ENCODE assay signal across 1 cellular context in the genomic region with DNA sequence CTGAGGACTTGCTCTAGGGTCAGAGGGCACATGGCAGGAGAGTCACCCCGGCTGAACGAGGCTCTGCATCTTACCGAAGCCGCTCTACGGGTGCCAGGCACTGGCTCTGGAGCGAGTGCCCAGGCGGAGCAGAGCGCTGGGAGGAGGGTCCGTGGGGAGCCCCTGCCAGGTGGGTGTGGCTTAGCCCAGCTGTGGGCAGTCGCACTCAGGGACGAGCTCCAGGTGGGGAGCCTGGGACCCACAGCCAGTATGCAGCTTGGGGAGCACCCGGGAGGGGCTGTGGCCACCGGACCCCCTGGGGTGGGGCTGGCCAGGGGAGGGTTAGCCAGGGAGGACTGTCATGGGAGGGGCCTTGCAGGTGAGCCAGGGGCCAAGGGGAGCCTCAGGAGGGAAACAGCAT.
TF ChIP-seq lines count a peak whose summit lies in the region.

No MANE protein-coding gene starts in this region.

TF ChIP-seq in HCT116, 20 proteins besides CTCF, POLR2A, EP300 and RAD21:
- TF ChIP-seq ELF1 (IDR thresholded peaks at IDR 0.05; ENCODE audit: borderline replicate concordance, low read depth) (no peak), SRF (IDR thresholded peaks at IDR 0.05; ENCODE audit: low read depth) (no peak), FOSL1 (IDR thresholded peaks at IDR 0.05; ENCODE audit: low read depth) (no peak), EZH2phosphoT487 (IDR thresholded peaks at IDR 0.05; ENCODE audit: borderline replicate concordance) (no peak), YY1 (IDR thresholded peaks at IDR 0.05; ENCODE audit: extremely low read depth, insufficient replicate concordance, low read depth, low read length) (no peak), JUND (IDR thresholded peaks at IDR 0.05) (no peak), CEBPB (IDR thresholded peaks at IDR 0.05; ENCODE audit: low read depth) (no peak), SIN3A (IDR thresholded peaks at IDR 0.05; ENCODE audit: low read depth) (no peak), TCF7L2 (IDR thresholded peaks at IDR 0.05; ENCODE audit: borderline replicate concordance, extremely low read depth, insufficient read depth, insufficient read length) (no peak), ATF3 (IDR thresholded peaks at IDR 0.05) (no peak), ZNF274 (IDR thresholded peaks at IDR 0.05; ENCODE audit: low read depth, low read length) (no peak)
